In the genomic region with DNA sequence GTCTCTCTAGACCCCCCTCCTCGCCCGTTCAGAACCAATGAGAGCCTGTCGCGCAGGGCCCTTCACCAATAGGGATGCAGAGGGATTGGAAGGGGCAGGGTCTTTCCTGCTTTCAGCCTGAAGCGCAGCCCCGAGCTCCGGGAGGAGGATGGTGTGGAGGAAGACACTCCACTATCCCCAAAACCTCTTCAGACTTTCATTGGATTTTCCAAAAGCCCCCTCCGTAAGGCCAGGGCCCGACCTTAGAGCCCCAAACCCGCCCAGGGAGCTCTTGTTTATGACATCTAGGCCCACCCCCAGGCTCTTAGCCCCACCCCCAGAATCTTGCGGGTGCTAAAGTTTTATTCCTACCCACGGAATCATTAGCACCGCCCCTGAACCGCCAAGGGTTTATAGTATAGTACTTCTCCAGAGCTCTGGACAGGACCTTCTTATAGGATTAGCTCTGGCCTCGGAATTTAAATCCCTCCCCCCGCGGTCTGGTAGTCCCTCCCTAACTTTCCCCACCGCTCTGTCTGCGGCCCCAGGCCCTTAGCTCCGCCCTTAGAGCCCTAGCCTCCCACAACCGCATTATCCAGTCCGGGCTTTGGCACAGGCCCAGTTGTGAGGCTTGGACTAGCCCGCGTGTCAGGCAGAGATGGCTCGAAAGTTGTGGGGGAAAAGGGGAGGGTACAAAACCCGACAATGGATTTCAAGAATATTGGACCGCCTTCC, we compare ENCODE assay signal across 8 cellular contexts. TPM values are rescaled to one million over a fixed set of nuclear protein-coding genes. Genes with fewer than 3 reads are reported as not detected.
DNase-seq lines count a peak whose midpoint lies in the region; ATAC-seq, FAIRE-seq and TF ChIP-seq lines count a peak whose summit lies in the region.

No MANE protein-coding gene starts in this region.

- no peaks in the 10 kb centered on the region for H4K20me1 ChIP-seq in PC-9 (ENCODE audit: insufficient read depth)
- H4K20me1 ChIP-seq in fibroblast of lung (ENCODE audit: control insufficient read depth, extremely low read depth, insufficient read depth, low read length), result no peaks in the 10 kb centered on the region

- H2AFZ ChIP-seq in PC-9 (peak overlapping the region; percentile 29; the same call in 1 of the 2 replicates), fibroblast of lung (ENCODE audit: low read length) (peak overlapping the region; percentile 20)

- peaks cover 0 to 5% (median 0%) of the 10 kb centered on the region in 7 donors for H3K9me3 Mint-ChIP-seq in naive B cell

- peak; percentile 77 for FAIRE-seq in GM12891 (lab: Jason Lieb, UNC)

- peak overlapping the region in 3 of 6 donors; percentile 30 to 70 (median 32) for H3K27ac Mint-ChIP-seq in naive B cell

- no peaks in the 10 kb centered on the region for H3K9me2 ChIP-seq in PC-9 (ENCODE audit: insufficient read depth)

- H3K79me2 ChIP-seq in PC-9 (ENCODE audit: low read depth) (no peaks in the 10 kb centered on the region), fibroblast of lung (ENCODE audit: control insufficient read depth, insufficient read depth, low read length) (no peaks in the 10 kb centered on the region)

- POLR2A ChIA-PET in PC-9 (lab: Charles Lee; ENCODE audit: unreplicated experiment), result interaction anchor here (0.7 kb wide), 1 partner anchor 32 kb away, joined by 8 read pairs; no protein-coding TSS in a partner anchor

- BruUV-seq in PC-9 (replicated peaks; lab: Mats Ljungman, UMichigan), result no TSS peak

- H3K4me3 ChIP-seq in PC-9 (peak overlapping the region; percentile 40; the same call in 1 of the 2 replicates), fibroblast of lung (replicated peaks in 1 of 4; ENCODE audit: control extremely low read depth in 1 of 4, insufficient read depth in 1 of 4, low read depth in 3 of 4, low read length in 4 of 4) (peak overlapping the region; percentile 19 to 65 (median 54))

- H3K4me1 Mint-ChIP-seq in naive B cell, result peaks cover 30 to 51% (median 46%) of the 10 kb centered on the region in 3 donors

- no peak for TF ChIP-seq POLR2A in GM12891 (IDR thresholded peaks at IDR 0.05; ENCODE audit: low read depth, low read length)

- H3K27ac ChIP-seq in PC-9 (no peak overlapping the region), fibroblast of lung (ENCODE audit: insufficient read depth, low read length) (no peak overlapping the region)

- no peak overlapping the region for H3K9ac ChIP-seq in fibroblast of lung (ENCODE audit: insufficient read depth, low read length)

- peak overlapping the region; percentile 60 to 91 (median 82) for H3K4me3 Mint-ChIP-seq in naive B cell

- H3K4me1 ChIP-seq in PC-9 (replicated peaks; ENCODE audit: insufficient read depth), result peaks cover 14% of the 10 kb centered on the region
- peaks cover 6% of the 10 kb centered on the region for H3K4me1 ChIP-seq in fibroblast of lung (ENCODE audit: control insufficient read depth, extremely low read depth, insufficient read depth, low read length)

- intact Hi-C loops in PC-9 (cut with micrococcal nuclease; ENCODE audit: unreplicated experiment), result no loop called here

- H3K36me3 Mint-ChIP-seq in naive B cell, result no peaks in the 10 kb centered on the region

- H3K27me3 Mint-ChIP-seq in naive B cell, result peaks cover 8 to 28% (median 14%) of the 10 kb centered on the region in 3 donors

- ATAC-seq in naive B cell (ENCODE audit: low read depth in 2 of 2) (peak; percentile 32 to 43), HG03108 (IDR thresholded peaks at IDR 0.05; ENCODE audit: unreplicated experiment) (no peak)

- peak; percentile 87 for DNase-seq in GM12891 (ENCODE audit: insufficient read length, low spot score)
- DNase-seq in HT-29 (ENCODE audit: low spot score), result peak; percentile 98
- peak; percentile 74 to 76 for DNase-seq in PC-9
- peak; percentile 47 for DNase-seq in activated T-helper 1 cell treated with Interleukin-2 at 50 U/mL for 16 hours (ENCODE audit: low read depth)
- peak; percentile 82 to 83 for DNase-seq in fibroblast of lung (ENCODE audit: low read depth in 2 of 2)
- DNase-seq in naive B cell, result peak; percentile 48
- peak; percentile 59 to 81 (median 72) for DNase-seq in stimulated activated naive CD4-positive, alpha-beta T cell (lab: John Stamatoyannopoulos, UW)

- CTCF ChIA-PET in PC-9 (lab: Charles Lee), result interaction anchor here (0.5 to 1.2 kb wide), 4 partner anchors 8 to 338 kb away, joined by 5 to 13 read pairs (median 8); no protein-coding TSS in a partner anchor

- TF ChIP-seq CTCF in PC-9 (conservative IDR thresholded peaks at IDR 0.05) (no peak), fibroblast of lung (conservative IDR thresholded peaks at IDR 0.05 in 1 of 2, IDR thresholded peaks at IDR 0.05 in 1 of 2; ENCODE audit: low read depth in 1 of 2, low read length in 2 of 2) (no peak)

- peak overlapping the region; percentile 66 for H3K4me2 ChIP-seq in PC-9
- H3K4me2 ChIP-seq in fibroblast of lung (ENCODE audit: extremely low read depth, insufficient read depth, low read length), result peak overlapping the region; percentile 11

- H3K36me3 ChIP-seq in PC-9 (ENCODE audit: low read depth) (no peaks in the 10 kb centered on the region), fibroblast of lung (ENCODE audit: control insufficient read depth, insufficient read depth, low read length) (no peaks in the 10 kb centered on the region)

- H3F3A ChIP-seq in PC-9 (ENCODE audit: insufficient read depth, low read depth), result peaks cover 37% of the 10 kb centered on the region

- no peaks in the 10 kb centered on the region for H3K27me3 ChIP-seq in PC-9 (ENCODE audit: insufficient read depth, low read depth)
- no peaks in the 10 kb centered on the region for H3K27me3 ChIP-seq in fibroblast of lung (ENCODE audit: control insufficient read depth, insufficient read depth, low read length)

- H3K9me3 ChIP-seq in PC-9 (ENCODE audit: insufficient read depth, low read depth), result no peaks in the 10 kb centered on the region
- no peaks in the 10 kb centered on the region for H3K9me3 ChIP-seq in fibroblast of lung (ENCODE audit: control insufficient read depth, insufficient read depth, low read depth, low read length)

TF ChIP-seq in GM12891, 5 proteins besides CTCF, POLR2A, EP300 and RAD21:
- TF ChIP-seq POLR2AphosphoS5 (IDR thresholded peaks at IDR 0.05; ENCODE audit: low read depth, low read length) (no peak), POU2F2 (IDR thresholded peaks at IDR 0.05; ENCODE audit: low read depth, low read length) (peak; percentile 86)

RNA-seq across cellular contexts. Expression of gene EML2, which starts 6.6 kb away (rescaled TPM):
- 49.5 TPM for polyA plus RNA-seq in GM12891 (2012; ENCODE audit: low read depth, missing spikeins)
- 38.2 and 39.5 TPM in 2 replicates for total RNA-seq in HT-29 (2014; rRNA removed; shearing (Covaris generic))
- total RNA-seq in PC-9 (2021) (61.7 and 68.9 TPM in 2 replicates), fibroblast of lung (34.7 and 69.9 TPM in 2 replicates)
- polyA plus RNA-seq in fibroblast of lung (11.0 and 11.2 TPM in 2 replicates), naive B cell (ENCODE audit: low read depth in 6 of 6) (10 to 100 TPM in 3 of 6 donors, 1 to 10 TPM in 3; 4.3 to 14.1 (median 10.3) TPM)
- 20.1 and 23.8 TPM in 2 replicates for polyA plus RNA-seq in fibroblast of lung (2012)
- 46.3 and 99.1 TPM in 2 replicates for polyA minus RNA-seq in fibroblast of lung (ENCODE audit: low replicate concordance)

RNA-seq across cellular contexts. Expression of gene GIPR, which starts 22.2 kb away (rescaled TPM):
- polyA plus RNA-seq in GM12891 (2012; ENCODE audit: low read depth, missing spikeins), result 17.4 TPM
- 4.3 and 5.1 TPM in 2 replicates for total RNA-seq in HT-29 (2014; rRNA removed; shearing (Covaris generic))
- 5.8 and 6.7 TPM in 2 replicates for total RNA-seq in PC-9 (2021)
- total RNA-seq in fibroblast of lung, result not detected in 2 replicates
- polyA plus RNA-seq in fibroblast of lung, result 0.05 and 0.25 TPM in 2 replicates
- 0.05 and 0.15 TPM in 2 replicates for polyA plus RNA-seq in fibroblast of lung (2012)
- polyA minus RNA-seq in fibroblast of lung (ENCODE audit: low replicate concordance), result not detected in 2 replicates
- polyA plus RNA-seq in naive B cell (ENCODE audit: low read depth in 6 of 6), result not detected

RNA-seq across cellular contexts. Expression of gene GPR4, which starts 43.8 kb away (rescaled TPM):
- polyA plus RNA-seq in GM12891 (2012; ENCODE audit: low read depth, missing spikeins), result not detected
- not detected in 2 replicates for total RNA-seq in HT-29 (2014; rRNA removed; shearing (Covaris generic))
- total RNA-seq in PC-9 (2021) (not detected in 2 replicates), fibroblast of lung (under 0.01 TPM in 1 of 2 replicates, not detected in the other)
- polyA plus RNA-seq in fibroblast of lung (0.47 and 0.58 TPM in 2 replicates), naive B cell (ENCODE audit: low read depth in 6 of 6) (not detected)
- 0.39 and 0.56 TPM in 2 replicates for polyA plus RNA-seq in fibroblast of lung (2012)
- 0.78 TPM in 1 of 2 replicates, not detected in the other for polyA minus RNA-seq in fibroblast of lung (ENCODE audit: low replicate concordance)

RNA-seq across cellular contexts. Expression of gene SNRPD2, which starts 46.0 kb away (rescaled TPM):
- 683 TPM for polyA plus RNA-seq in GM12891 (2012; ENCODE audit: low read depth, missing spikeins)
- 802 and 867 TPM in 2 replicates for total RNA-seq in HT-29 (2014; rRNA removed; shearing (Covaris generic))
- total RNA-seq in PC-9 (2021) (718 and 740 TPM in 2 replicates), fibroblast of lung (361 and 362 TPM in 2 replicates)
- polyA plus RNA-seq in fibroblast of lung (440 and 635 TPM in 2 replicates), naive B cell (ENCODE audit: low read depth in 6 of 6) (1,000 to 10,000 TPM in 2 of 6 donors, 100 to 1,000 TPM in 4; 808 to 1,139 (median 906) TPM)
- 700 and 741 TPM in 2 replicates for polyA plus RNA-seq in fibroblast of lung (2012)
- polyA minus RNA-seq in fibroblast of lung (ENCODE audit: low replicate concordance), result 180 and 223 TPM in 2 replicates

RNA-seq across cellular contexts. Expression of gene QPCTL, which starts 46.7 kb away (rescaled TPM):
- polyA plus RNA-seq in GM12891 (2012; ENCODE audit: low read depth, missing spikeins), result 10.8 TPM
- 34.7 and 36.4 TPM in 2 replicates for total RNA-seq in HT-29 (2014; rRNA removed; shearing (Covaris generic))
- total RNA-seq in PC-9 (2021) (27.6 and 42.8 TPM in 2 replicates), fibroblast of lung (4.9 and 9.4 TPM in 2 replicates)
- polyA plus RNA-seq in fibroblast of lung (4.6 and 5.8 TPM in 2 replicates), naive B cell (ENCODE audit: low read depth in 6 of 6) (1 to 10 TPM in 5 of 6 donors, under 1 TPM in 1; 0.70 to 6.8 (median 1.7) TPM)
- 8.9 and 9.8 TPM in 2 replicates for polyA plus RNA-seq in fibroblast of lung (2012)
- 21.3 and 34.2 TPM in 2 replicates for polyA minus RNA-seq in fibroblast of lung (ENCODE audit: low replicate concordance)

Comparison
In these comparisons a context has a peak if more than half of its experiments do, and no peak if none do; other contexts are left out.
1. DNase-seq: peak in every context shown above with its lines; median percentile 98 in HT-29; 87 in GM12891; 82 in fibroblast of lung; 75 in PC-9; 72 in stimulated activated naive CD4-positive, alpha-beta T cell; 48 in naive B cell; 47 in activated T-helper 1 cell treated with Interleukin-2 at 50 U/mL for 16 hours.